8 cellular contexts compared by ENCODE assay signal in genomic region chr1:9687876-9688582, GRCh38. TPM values are rescaled to one million over a fixed set of nuclear protein-coding genes. Genes with fewer than 3 reads are reported as not detected.
DNase-seq lines count a peak whose midpoint lies in the region; ATAC-seq lines count a peak whose summit lies in the region.

No MANE protein-coding gene starts in this region.

- no peaks in the 10 kb centered on the region for H3K27me3 Mint-ChIP-seq in activated naive CD4-positive, alpha-beta T cell treated with anti-CD3 and anti-CD28 coated beads for 36 hours (ENCODE audit: low read depth)

- no peaks in the 10 kb centered on the region for H3K4me1 ChIP-seq in NT2/D1 (ENCODE audit: insufficient read depth, insufficient read length)
- peaks cover 26% of the 10 kb centered on the region for H3K4me1 ChIP-seq in mucosa of stomach (ENCODE audit: control insufficient read depth, insufficient read depth, low read length)

- no peaks in the 10 kb centered on the region for H3K36me3 ChIP-seq in NT2/D1 (ENCODE audit: insufficient read depth, insufficient read length, low read length)
- no peaks in the 10 kb centered on the region for H3K36me3 ChIP-seq in mucosa of stomach (ENCODE audit: control insufficient read depth, insufficient read depth, low read length)

- ATAC-seq in GM21717 (IDR thresholded peaks at IDR 0.05; ENCODE audit: unreplicated experiment): no peak

- peak overlapping the region; percentile 46 for H3K27ac Mint-ChIP-seq in activated naive CD4-positive, alpha-beta T cell treated with anti-CD3 and anti-CD28 coated beads for 36 hours

- peak overlapping the region; percentile 57 for H3K4me3 ChIP-seq in NT2/D1 (ENCODE audit: insufficient read length, low read depth)
- H3K4me3 ChIP-seq in mucosa of stomach (ENCODE audit: low read length): no peak overlapping the region

- H3K9me3 Mint-ChIP-seq in activated naive CD4-positive, alpha-beta T cell treated with anti-CD3 and anti-CD28 coated beads for 36 hours: no peaks in the 10 kb centered on the region

- CTCF ChIA-PET in activated naive CD4-positive, alpha-beta T cell treated with anti-CD3 and anti-CD28 coated beads for 36 hours (lab: Charles Lee): interaction anchor here (0.5 to 1.3 kb wide), 9 partner anchors 16 to 62 kb away, joined by 3 to 5 read pairs (median 3); no protein-coding TSS in a partner anchor

- H3K9me3 ChIP-seq in NT2/D1 (ENCODE audit: insufficient read depth, low read length) (no peaks in the 10 kb centered on the region), mucosa of stomach (ENCODE audit: control insufficient read depth, low read length) (no peaks in the 10 kb centered on the region)

- peaks cover 71% of the 10 kb centered on the region for H3K4me1 Mint-ChIP-seq in activated naive CD4-positive, alpha-beta T cell treated with anti-CD3 and anti-CD28 coated beads for 36 hours (ENCODE audit: low read depth)

- peak overlapping the region; percentile 66 for H3K9ac ChIP-seq in NT2/D1 (ENCODE audit: insufficient read length, low read depth)
- peak overlapping the region; percentile 39 for H3K9ac ChIP-seq in mucosa of stomach (ENCODE audit: low read length)

- intact Hi-C loops in activated naive CD4-positive, alpha-beta T cell treated with anti-CD3 and anti-CD28 coated beads for 36 hours (cut with micrococcal nuclease): loop anchor here (2.0 kb wide), 2 partner anchors 17 to 27 kb away; no protein-coding TSS in a partner anchor

- peaks cover 17% of the 10 kb centered on the region for H3K27me3 ChIP-seq in NT2/D1 (ENCODE audit: insufficient read depth, insufficient read length)
- H3K27me3 ChIP-seq in mucosa of stomach (ENCODE audit: control insufficient read depth, insufficient read depth, low read length): peaks cover 33% of the 10 kb centered on the region

- peak overlapping the region; percentile 67 for H3K4me3 Mint-ChIP-seq in activated naive CD4-positive, alpha-beta T cell treated with anti-CD3 and anti-CD28 coated beads for 36 hours

- DNase-seq in activated naive CD4-positive, alpha-beta T cell treated with anti-CD3 and anti-CD28 coated beads for 36 hours: no peak
- DNase-seq in activated naive CD4-positive, alpha-beta T cell treated with anti-CD3 and anti-CD28 coated beads, Interleukin-2, amount 50 U/mL, for 16 hours: no peak
- DNase-seq in NT2/D1 (ENCODE audit: low read depth, low spot score) (no peak), ecto neural progenitor cell (ENCODE audit: low spot score) (peak; percentile 69), activated gamma-delta T cell (lab: John Stamatoyannopoulos, UW) (no peak), GOT3 (lab: John Stamatoyannopoulos, UW) (no peak)

- H3K36me3 Mint-ChIP-seq in activated naive CD4-positive, alpha-beta T cell treated with anti-CD3 and anti-CD28 coated beads for 36 hours (ENCODE audit: low read depth): peaks cover 19% of the 10 kb centered on the region

RNA-seq across cellular contexts. Expression of gene PIK3CD, which starts 36.5 kb away (rescaled TPM):
- total RNA-seq in activated naive CD4-positive, alpha-beta T cell treated with anti-CD3 and anti-CD28 coated beads for 36 hours: 100 to 1,000 TPM in 1 of 2 experiments, 10 to 100 TPM in 1; 96.6 to 101 TPM
